In the genomic region with DNA sequence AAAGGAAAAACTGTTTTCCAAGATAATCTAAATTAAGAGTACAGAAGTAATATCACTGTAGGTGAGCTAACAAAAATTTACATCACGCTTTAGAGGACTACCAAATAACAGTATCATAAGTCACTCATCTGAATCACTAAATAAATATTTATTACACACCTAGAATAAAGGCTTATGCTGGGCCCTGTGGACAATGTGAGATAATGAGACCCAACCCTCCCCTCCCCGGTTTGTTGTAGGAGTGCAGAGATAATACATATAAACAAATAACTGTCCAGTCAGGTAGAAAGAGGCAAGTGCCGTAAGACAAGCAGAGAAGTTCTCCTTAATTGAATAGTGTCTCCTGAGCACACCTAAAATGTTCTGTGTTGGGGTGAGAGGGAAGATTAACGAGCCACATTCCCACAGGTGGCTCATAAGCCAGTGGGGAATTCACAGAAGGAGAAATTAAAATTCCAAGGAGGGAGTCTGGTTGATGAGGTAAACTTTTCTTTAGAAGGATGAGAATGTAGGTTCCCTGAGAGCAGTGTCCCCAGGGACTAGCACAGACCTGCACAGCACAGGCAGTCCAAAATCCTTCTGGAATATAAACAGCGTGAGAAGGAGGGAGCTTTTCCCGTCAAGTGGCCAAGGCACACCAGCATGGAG, we compare ENCODE assay signal across 15 cellular contexts.
A peak's percentile ranks its signal among the peaks of the same experiment; 100 is the strongest.
DNase-seq lines count a peak whose midpoint lies in the region; ATAC-seq and TF ChIP-seq lines count a peak whose summit lies in the region.
"Had no signal": no experiment of that assay in that cellular context is flagged by ENCODE, and none has a peak within 500 bp of the region (broad histone marks: within the 10 kb centered on the region; RNA-seq: fewer than 3 reads in every experiment).

No MANE protein-coding gene starts in this region.

- H3K4me3 ChIP-seq in PC-3 (ENCODE audit: low read length), result peak overlapping the region; percentile 10; the same call in 1 of the 2 replicates
- H3K4me3 ChIP-seq in esophagus muscularis mucosa, result no peak overlapping the region
- no peak overlapping the region for H3K4me3 ChIP-seq in suprapubic skin
- H3K4me3 ChIP-seq: prostate gland had no signal

- H3K4me2 ChIP-seq in PC-3 (ENCODE audit: low read length), result peak overlapping the region; percentile 77
- H3K4me2 ChIP-seq: SK-N-SH had no signal

- ATAC-seq in PC-3, result peak; percentile 77
- ATAC-seq: effector memory CD8-positive, alpha-beta T cell had no signal

- H3K27me3 Mint-ChIP-seq in activated T-cell treated with anti-CD3 and anti-CD28 coated beads, Interleukin-2, amount 50 U/mL, for 24 hours, result no peaks in the 10 kb centered on the region
- H3K27me3 Mint-ChIP-seq: effector memory CD8-positive, alpha-beta T cell; naive B cell had no signal

- POLR2A ChIA-PET in PC-3 (lab: Charles Lee; ENCODE audit: unreplicated experiment), result no interaction called here

- H3K9me3 Mint-ChIP-seq in activated T-cell treated with anti-CD3 and anti-CD28 coated beads, Interleukin-2, amount 50 U/mL, for 24 hours, result peaks cover 2% of the 10 kb centered on the region
- H3K9me3 Mint-ChIP-seq: activated CD4-positive, alpha-beta T cell treated with anti-CD3 and anti-CD28 coated beads, Interleukin-2, amount 10 ng/mL, durations not matched to agents 7 days and 5 days; effector memory CD8-positive, alpha-beta T cell had no signal

- H3K36me3 ChIP-seq in PC-3 (ENCODE audit: low read depth, low read length) (no peaks in the 10 kb centered on the region), esophagus muscularis mucosa (no peaks in the 10 kb centered on the region), suprapubic skin (no peaks in the 10 kb centered on the region)
- H3K36me3 ChIP-seq: prostate gland had no signal

- no peaks in the 10 kb centered on the region for H3F3A ChIP-seq in PC-3 (ENCODE audit: low read length, unreplicated experiment)

- no peak for TF ChIP-seq CTCF in PC-3 (conservative IDR thresholded peaks at IDR 0.05; ENCODE audit: low read depth, low read length)
- TF ChIP-seq CTCF in esophagus muscularis mucosa (IDR thresholded peaks at IDR 0.05), result no peak
- TF ChIP-seq CTCF in suprapubic skin (IDR thresholded peaks at IDR 0.05), result no peak

- intact Hi-C loops in PC-3 (cut with micrococcal nuclease) (loop anchor here (1.0 to 10.0 kb wide), 5 partner anchors 14 to 321 kb away; no protein-coding TSS in a partner anchor), esophagus muscularis mucosa (cut with DNase I) (loop anchor here (5.0 kb wide), 1 partner anchor 72 kb away; no protein-coding TSS in a partner anchor)

- no peak for TF ChIP-seq EP300 in esophagus muscularis mucosa (IDR thresholded peaks at IDR 0.05)
- no peak for TF ChIP-seq EP300 in suprapubic skin (IDR thresholded peaks at IDR 0.05)

- H3K9ac ChIP-seq in PC-3 (ENCODE audit: low read length), result peak overlapping the region; percentile 31
- H3K9ac ChIP-seq: SK-N-SH had no signal

- H3K27ac Mint-ChIP-seq in activated T-cell treated with anti-CD3 and anti-CD28 coated beads, Interleukin-2, amount 50 U/mL, for 24 hours, result peak overlapping the region; percentile 91
- H3K27ac Mint-ChIP-seq: activated CD4-positive, alpha-beta T cell treated with anti-CD3 and anti-CD28 coated beads, Interleukin-2, amount 10 ng/mL, durations not matched to agents 7 days and 5 days; effector memory CD8-positive, alpha-beta T cell; naive B cell had no signal

- H3K9me3 ChIP-seq in PC-3 (ENCODE audit: low read length), result no peaks in the 10 kb centered on the region
- no peaks in the 10 kb centered on the region for H3K9me3 ChIP-seq in esophagus muscularis mucosa
- no peaks in the 10 kb centered on the region for H3K9me3 ChIP-seq in suprapubic skin
- H3K9me3 ChIP-seq: prostate gland, SK-N-SH had no signal

- peak overlapping the region; percentile 94 for H3K27ac ChIP-seq in PC-3 (ENCODE audit: low read length)
- H3K27ac ChIP-seq in esophagus muscularis mucosa (replicated peaks in 1 of 4), result peak overlapping the region; percentile 62 to 76 (median 68)
- H3K27ac ChIP-seq in suprapubic skin, result peak overlapping the region; percentile 54
- H3K27ac ChIP-seq: prostate gland had no signal

- no peak overlapping the region for H3K4me3 Mint-ChIP-seq in activated T-cell treated with anti-CD3 and anti-CD28 coated beads, Interleukin-2, amount 50 U/mL, for 24 hours
- H3K4me3 Mint-ChIP-seq: activated CD4-positive, alpha-beta T cell treated with anti-CD3 and anti-CD28 coated beads, Interleukin-2, amount 10 ng/mL, durations not matched to agents 7 days and 5 days; effector memory CD8-positive, alpha-beta T cell; naive B cell had no signal

- no peaks in the 10 kb centered on the region for H3K9me2 ChIP-seq in PC-3 (replicated peaks; ENCODE audit: low read length)
- H3K9me2 ChIP-seq: SK-N-SH had no signal

- H4K20me1 ChIP-seq in PC-3 (ENCODE audit: low read length), result no peaks in the 10 kb centered on the region

- H3K4me1 Mint-ChIP-seq in activated T-cell treated with anti-CD3 and anti-CD28 coated beads, Interleukin-2, amount 50 U/mL, for 24 hours (ENCODE audit: low read depth), result peaks cover 63% of the 10 kb centered on the region
- H3K4me1 Mint-ChIP-seq: naive B cell had no signal

- no peak for DNase-seq in activated T-cell treated with anti-CD3 and anti-CD28 coated beads, Interleukin-2, amount 50 U/mL, for 24 hours
- DNase-seq in activated T-cell treated with anti-CD3 and anti-CD28 coated beads, Interleukin-2, amount 50 U/mL, for 48 hours, result no peak
- DNase-seq in PC-3 (peak; percentile 72), esophagus muscularis mucosa (ENCODE audit: extremely low spot score) (no peak), suprapubic skin (ENCODE audit: low spot score in 2 of 2) (no peak), NCI-H1105 treated with DMSO at 0.1 percent for 48 hours (lab: John Stamatoyannopoulos, UW) (no peak), C1 segment of cervical spinal cord (lab: John Stamatoyannopoulos, UW) (no peak), epidermal melanocyte (ENCODE audit: insufficient read length, low spot score) (no peak)
- DNase-seq: activated CD4-positive, alpha-beta T cell treated with anti-CD3 and anti-CD28 coated beads, Interleukin-2, amount 10 ng/mL, durations not matched to agents 7 days and 5 days; effector memory CD8-positive, alpha-beta T cell; KBM-7; naive B cell; SK-N-SH; stimulated activated naive CD8-positive, alpha-beta T cell treated with anti-CD3 and anti-CD28 coated beads, Interleukin-15, Interleukin-2, amounts not matched to agents 100 U/mL and 50 U/mL, for 24 hours had no signal

- no peaks in the 10 kb centered on the region for H3K27me3 ChIP-seq in PC-3 (ENCODE audit: low read length)
- no peaks in the 10 kb centered on the region for H3K27me3 ChIP-seq in esophagus muscularis mucosa
- H3K27me3 ChIP-seq in suprapubic skin, result no peaks in the 10 kb centered on the region

- H3K79me2 ChIP-seq in PC-3 (ENCODE audit: low read length), result no peaks in the 10 kb centered on the region

- CTCF ChIA-PET in PC-3 (lab: Charles Lee), result no interaction called here

- peaks cover 5% of the 10 kb centered on the region for H3K36me3 Mint-ChIP-seq in activated T-cell treated with anti-CD3 and anti-CD28 coated beads, Interleukin-2, amount 50 U/mL, for 24 hours (ENCODE audit: low read depth)
- H3K36me3 Mint-ChIP-seq: naive B cell had no signal

- BruUV-seq in PC-3 (replicated peaks; lab: Mats Ljungman, UMichigan), result no TSS peak

- H2AFZ ChIP-seq in PC-3 (ENCODE audit: low read length), result no peak overlapping the region

- peaks cover 37% of the 10 kb centered on the region for H3K4me1 ChIP-seq in PC-3 (ENCODE audit: insufficient read depth, low read length)
- H3K4me1 ChIP-seq in esophagus muscularis mucosa, result peaks cover 33 to 64% (median 48%) of the 10 kb centered on the region in 4 donors
- peaks cover 63% of the 10 kb centered on the region for H3K4me1 ChIP-seq in suprapubic skin
- H3K4me1 ChIP-seq: prostate gland had no signal

- TF ChIP-seq POLR2A in esophagus muscularis mucosa (IDR thresholded peaks at IDR 0.05; ENCODE audit: low read depth) (no peak), suprapubic skin (IDR thresholded peaks at IDR 0.05) (no peak)

- 75% methylated on average over 6 of the region's 6 CpGs for WGBS in esophagus muscularis mucosa
- 71% methylated on average over 6 of the region's 6 CpGs for WGBS in suprapubic skin
